In genomic region chr2:130381145-130381544, GRCh38 we compare ENCODE assay signal across 19 cellular contexts. TPM values are rescaled to one million over a fixed set of nuclear protein-coding genes. Genes with fewer than 3 reads are reported as not detected.
DNase-seq lines count a peak whose midpoint lies in the region; ATAC-seq and TF ChIP-seq lines count a peak whose summit lies in the region.
"Had no signal": no experiment of that assay in that cellular context is flagged by ENCODE, and none has a peak within 500 bp of the region (broad histone marks: within the 10 kb centered on the region; RNA-seq: fewer than 3 reads in every experiment).

No MANE protein-coding gene starts in this region.

- H3K9me2 ChIP-seq in OCI-LY1 (ENCODE audit: low read depth, low read length) = no peaks in the 10 kb centered on the region

- no peak for TF ChIP-seq POLR2A in esophagus squamous epithelium (IDR thresholded peaks at IDR 0.05)

- H3K4me2 ChIP-seq in OCI-LY1 (ENCODE audit: low read length) = peak overlapping the region; percentile 36; the same call in 1 of the 2 replicates
- H3K4me2 ChIP-seq: A549 had no signal

- H3K27me3 ChIP-seq in OCI-LY1 (ENCODE audit: insufficient read depth, low read length) (no peaks in the 10 kb centered on the region), esophagus squamous epithelium (no peaks in the 10 kb centered on the region)

- no peaks in the 10 kb centered on the region for H3F3A ChIP-seq in OCI-LY1 (ENCODE audit: insufficient read depth, low read length)

- peaks cover 9% of the 10 kb centered on the region; the same call in 1 of the 2 replicates for H3K79me2 ChIP-seq in OCI-LY1 (ENCODE audit: insufficient read depth, low read length)

- DNase-seq in natural killer cell (no peak), immature natural killer cell (no peak), esophagus squamous epithelium (lab: John Stamatoyannopoulos, UW) (no peak), NCI-H510A (lab: John Stamatoyannopoulos, UW) (no peak), ureter (ENCODE audit: low spot score) (no peak)
- no peak for DNase-seq in natural killer cell treated with Interleukin-12 subunit alpha and Interleukin-12 subunit beta and Interleukin-15 and Interleukin-18, amount 100 ng/mL, for 72 hours (ENCODE audit: low spot score)
- DNase-seq: AML-193, Calu3, DMS79 treated with DMSO at 0.1 percent for 48 hours, NCI-H1105, NCI-H1436 treated with DMSO at 0.1 percent for 48 hours, NCI-H2029, NCI-H446 treated with DMSO at 0.1 percent for 48 hours, NCI-H526 treated with DMSO at 0.1 percent for 48 hours, SHP77 treated with DMSO at 0.1 percent for 48 hours had no signal

- H3K9me3 ChIP-seq in OCI-LY1 (ENCODE audit: low read length) = no peaks in the 10 kb centered on the region
- no peaks in the 10 kb centered on the region for H3K9me3 ChIP-seq in esophagus squamous epithelium
- H3K9me3 ChIP-seq: A549 had no signal

- peak overlapping the region; percentile 92 for H3K27ac ChIP-seq in OCI-LY1 (ENCODE audit: low read depth, low read length, poor library complexity, severe bottlenecking)
- no peak overlapping the region for H3K27ac ChIP-seq in esophagus squamous epithelium
- H3K27ac ChIP-seq: A549 had no signal

- no peaks in the 10 kb centered on the region for H3K27me3 Mint-ChIP-seq in natural killer cell (ENCODE audit: low read depth in 2 of 2)
- no peaks in the 10 kb centered on the region for H3K27me3 Mint-ChIP-seq in natural killer cell treated with Interleukin-12 subunit alpha and Interleukin-12 subunit beta and Interleukin-15 and Interleukin-18, amount 100 ng/mL, for 72 hours
- no peaks in the 10 kb centered on the region for H3K27me3 Mint-ChIP-seq in immature natural killer cell (ENCODE audit: low read depth in 3 of 3)

- H3K27ac Mint-ChIP-seq in natural killer cell (peak overlapping the region; percentile 73 to 74), immature natural killer cell (peak overlapping the region in 4 of 6 donors; percentile 24 to 80 (median 45))
- H3K27ac Mint-ChIP-seq in natural killer cell treated with Interleukin-12 subunit alpha and Interleukin-12 subunit beta and Interleukin-15 and Interleukin-18, amount 100 ng/mL, for 72 hours = no peak overlapping the region

- H3K4me3 Mint-ChIP-seq in natural killer cell = no peak overlapping the region
- H3K4me3 Mint-ChIP-seq in natural killer cell treated with Interleukin-12 subunit alpha and Interleukin-12 subunit beta and Interleukin-15 and Interleukin-18, amount 100 ng/mL, for 72 hours = no peak overlapping the region
- no peak overlapping the region for H3K4me3 Mint-ChIP-seq in immature natural killer cell
- H3K4me3 Mint-ChIP-seq: CD14-positive monocyte had no signal

- intact Hi-C loops in natural killer cell (cut with micrococcal nuclease) (no loop called here), esophagus squamous epithelium (cut with DNase I) (no loop called here)

- H4K20me1 ChIP-seq in OCI-LY1 (ENCODE audit: insufficient read depth, low read length) = no peaks in the 10 kb centered on the region

- H3K36me3 ChIP-seq in OCI-LY1 (ENCODE audit: insufficient read depth, low read length) = peaks cover 64% of the 10 kb centered on the region
- peaks cover 0 to 14% (median 0%) of the 10 kb centered on the region in 3 donors for H3K36me3 ChIP-seq in esophagus squamous epithelium

- peaks cover 79% of the 10 kb centered on the region for H3K4me1 ChIP-seq in OCI-LY1 (ENCODE audit: insufficient read depth, low read length, severe bottlenecking)
- H3K4me1 ChIP-seq in esophagus squamous epithelium = peaks cover 0 to 5% (median 0%) of the 10 kb centered on the region in 3 donors
- H3K4me1 ChIP-seq: A549 had no signal

- TF ChIP-seq CTCF in natural killer cell (IDR thresholded peaks at IDR 0.05) = no peak
- no peak for TF ChIP-seq CTCF in OCI-LY1 (IDR thresholded peaks at IDR 0.05; ENCODE audit: low read length)
- TF ChIP-seq CTCF in esophagus squamous epithelium (IDR thresholded peaks at IDR 0.05) = no peak

- 72 to 78% methylated on average over 4 of the region's 4 CpGs for WGBS in esophagus squamous epithelium, 2 donors

- H3K4me3 ChIP-seq in OCI-LY1 (ENCODE audit: low read depth, low read length, poor library complexity, severe bottlenecking) (no peak overlapping the region), esophagus squamous epithelium (no peak overlapping the region)
- H3K4me3 ChIP-seq: A549 had no signal

- H3K4me1 Mint-ChIP-seq in natural killer cell (peaks cover 60 to 79% of the 10 kb centered on the region in 2 donors), immature natural killer cell (peaks cover 56 to 77% of the 10 kb centered on the region in 2 donors)
- H3K4me1 Mint-ChIP-seq in natural killer cell treated with Interleukin-12 subunit alpha and Interleukin-12 subunit beta and Interleukin-15 and Interleukin-18, amount 100 ng/mL, for 72 hours (ENCODE audit: low read depth in 2 of 2) = peaks cover 29 to 41% of the 10 kb centered on the region in 2 donors

- no peak for ATAC-seq in natural killer cell
- ATAC-seq in natural killer cell treated with Interleukin-12 subunit alpha and Interleukin-12 subunit beta and Interleukin-15 and Interleukin-18, amount 100 ng/mL, for 72 hours = no peak
- ATAC-seq: A549, Panc1 had no signal

- peak overlapping the region; percentile 40; the same call in 1 of the 2 replicates for H3K9ac ChIP-seq in OCI-LY1 (ENCODE audit: low read length)

- H3K9me3 Mint-ChIP-seq in natural killer cell (no peaks in the 10 kb centered on the region), immature natural killer cell (no peaks in the 10 kb centered on the region)
- peaks cover under 1% of the 10 kb centered on the region for H3K9me3 Mint-ChIP-seq in natural killer cell treated with Interleukin-12 subunit alpha and Interleukin-12 subunit beta and Interleukin-15 and Interleukin-18, amount 100 ng/mL, for 72 hours
- H3K9me3 Mint-ChIP-seq: CD14-positive monocyte had no signal

- no peak overlapping the region for H2AFZ ChIP-seq in OCI-LY1 (ENCODE audit: low read length)

- peaks cover 2% of the 10 kb centered on the region for H3K36me3 Mint-ChIP-seq in natural killer cell
- peaks cover 2% of the 10 kb centered on the region for H3K36me3 Mint-ChIP-seq in natural killer cell treated with Interleukin-12 subunit alpha and Interleukin-12 subunit beta and Interleukin-15 and Interleukin-18, amount 100 ng/mL, for 72 hours
- peaks cover under 1 to 10% (median 9%) of the 10 kb centered on the region in 3 donors for H3K36me3 Mint-ChIP-seq in immature natural killer cell

RNA-seq across cellular contexts. Expression of gene PTPN18, which starts 25.3 kb away (rescaled TPM):
- total RNA-seq in natural killer cell (100 to 1,000 TPM; 189 to 194 (median 192) TPM), esophagus squamous epithelium (10 to 100 TPM; 26.8 to 43.6 (median 35.5) TPM), ureter (97.9 TPM)
- 100 to 1,000 TPM in 1 of 2 donors, 10 to 100 TPM in 1; 97.9 to 101 TPM for total RNA-seq in natural killer cell treated with Interleukin-12 subunit alpha and Interleukin-12 subunit beta and Interleukin-15 and Interleukin-18, amount 100 ng/mL, for 72 hours
- 100 to 1,000 TPM in 1 of 3 donors, 10 to 100 TPM in 2; 89.4 to 190 (median 91.1) TPM for polyA plus RNA-seq in immature natural killer cell

RNA-seq across cellular contexts. Expression of gene IMP4, which starts 38.4 kb away (rescaled TPM):
- 10 to 100 TPM; 60.5 to 80.6 (median 72.9) TPM for total RNA-seq in natural killer cell
- 100 to 1,000 TPM in 1 of 2 donors, 10 to 100 TPM in 1; 94.1 to 198 TPM for total RNA-seq in natural killer cell treated with Interleukin-12 subunit alpha and Interleukin-12 subunit beta and Interleukin-15 and Interleukin-18, amount 100 ng/mL, for 72 hours
- polyA plus RNA-seq in immature natural killer cell = 100 to 1,000 TPM in 1 of 3 donors, 10 to 100 TPM in 2; 45.3 to 103 (median 84.7) TPM
- 100 to 1,000 TPM in 2 of 4 donors, 10 to 100 TPM in 2; 69.2 to 112 (median 91.2) TPM for total RNA-seq in esophagus squamous epithelium
- 76.5 TPM for total RNA-seq in ureter

Comparison
In these comparisons a context has a peak if more than half of its experiments do, and no peak if none do; other contexts are left out.
1. H3K27ac Mint-ChIP-seq: peak in natural killer cell (2 of 2) and immature natural killer cell (4 of 6); none in natural killer cell treated with Interleukin-12 subunit alpha and Interleukin-12 subunit beta and Interleukin-15 and Interleukin-18, amount 100 ng/mL, for 72 hours (0 of 2).